1 cellular context compared by ENCODE assay signal in genomic region chr1:47708658-47709301, GRCh38.
TF ChIP-seq lines count a peak whose summit lies in the region.

No MANE protein-coding gene starts in this region.

TF ChIP-seq in SK-N-SH treated with all-trans-retinoic acid at 6 μM for 48 hours, 23 proteins besides CTCF, POLR2A, EP300 and RAD21 (continued from another document):
- TF ChIP-seq PATZ1 (CRISPR knock-in tag; IDR thresholded peaks at IDR 0.05; ENCODE audit: borderline replicate concordance) (no peak), TOX (CRISPR knock-in tag; IDR thresholded peaks at IDR 0.05; ENCODE audit: borderline replicate concordance) (no peak), GLIS3 (CRISPR knock-in tag; IDR thresholded peaks at IDR 0.05) (no peak), ZFP3 (CRISPR knock-in tag; IDR thresholded peaks at IDR 0.05) (no peak), PPARA (CRISPR knock-in tag; IDR thresholded peaks at IDR 0.05; ENCODE audit: borderline replicate concordance) (no peak), RARB (CRISPR knock-in tag; IDR thresholded peaks at IDR 0.05) (no peak), ZNF8 (CRISPR knock-in tag; IDR thresholded peaks at IDR 0.05) (no peak), BACH2 (CRISPR knock-in tag; IDR thresholded peaks at IDR 0.05; ENCODE audit: borderline replicate concordance) (no peak), OSR1 (CRISPR knock-in tag; IDR thresholded peaks at IDR 0.05) (no peak), SNAI2 (CRISPR knock-in tag; IDR thresholded peaks at IDR 0.05) (no peak)
- TF ChIP-seq, protein P1, sequence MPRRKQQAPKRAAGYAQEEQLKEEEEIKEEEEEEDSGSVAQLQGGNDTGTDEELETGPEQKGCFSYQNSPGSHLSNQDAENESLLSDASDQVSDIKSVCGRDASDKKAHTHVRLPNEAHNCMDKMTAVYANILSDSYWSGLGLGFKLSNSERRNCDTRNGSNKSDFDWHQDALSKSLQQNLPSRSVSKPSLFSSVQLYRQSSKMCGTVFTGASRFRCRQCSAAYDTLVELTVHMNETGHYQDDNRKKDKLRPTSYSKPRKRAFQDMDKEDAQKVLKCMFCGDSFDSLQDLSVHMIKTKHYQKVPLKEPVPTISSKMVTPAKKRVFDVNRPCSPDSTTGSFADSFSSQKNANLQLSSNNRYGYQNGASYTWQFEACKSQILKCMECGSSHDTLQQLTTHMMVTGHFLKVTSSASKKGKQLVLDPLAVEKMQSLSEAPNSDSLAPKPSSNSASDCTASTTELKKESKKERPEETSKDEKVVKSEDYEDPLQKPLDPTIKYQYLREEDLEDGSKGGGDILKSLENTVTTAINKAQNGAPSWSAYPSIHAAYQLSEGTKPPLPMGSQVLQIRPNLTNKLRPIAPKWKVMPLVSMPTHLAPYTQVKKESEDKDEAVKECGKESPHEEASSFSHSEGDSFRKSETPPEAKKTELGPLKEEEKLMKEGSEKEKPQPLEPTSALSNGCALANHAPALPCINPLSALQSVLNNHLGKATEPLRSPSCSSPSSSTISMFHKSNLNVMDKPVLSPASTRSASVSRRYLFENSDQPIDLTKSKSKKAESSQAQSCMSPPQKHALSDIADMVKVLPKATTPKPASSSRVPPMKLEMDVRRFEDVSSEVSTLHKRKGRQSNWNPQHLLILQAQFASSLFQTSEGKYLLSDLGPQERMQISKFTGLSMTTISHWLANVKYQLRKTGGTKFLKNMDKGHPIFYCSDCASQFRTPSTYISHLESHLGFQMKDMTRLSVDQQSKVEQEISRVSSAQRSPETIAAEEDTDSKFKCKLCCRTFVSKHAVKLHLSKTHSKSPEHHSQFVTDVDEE (CRISPR knock-in tag; IDR thresholded peaks at IDR 0.05): no peak
- TF ChIP-seq, protein P2, sequence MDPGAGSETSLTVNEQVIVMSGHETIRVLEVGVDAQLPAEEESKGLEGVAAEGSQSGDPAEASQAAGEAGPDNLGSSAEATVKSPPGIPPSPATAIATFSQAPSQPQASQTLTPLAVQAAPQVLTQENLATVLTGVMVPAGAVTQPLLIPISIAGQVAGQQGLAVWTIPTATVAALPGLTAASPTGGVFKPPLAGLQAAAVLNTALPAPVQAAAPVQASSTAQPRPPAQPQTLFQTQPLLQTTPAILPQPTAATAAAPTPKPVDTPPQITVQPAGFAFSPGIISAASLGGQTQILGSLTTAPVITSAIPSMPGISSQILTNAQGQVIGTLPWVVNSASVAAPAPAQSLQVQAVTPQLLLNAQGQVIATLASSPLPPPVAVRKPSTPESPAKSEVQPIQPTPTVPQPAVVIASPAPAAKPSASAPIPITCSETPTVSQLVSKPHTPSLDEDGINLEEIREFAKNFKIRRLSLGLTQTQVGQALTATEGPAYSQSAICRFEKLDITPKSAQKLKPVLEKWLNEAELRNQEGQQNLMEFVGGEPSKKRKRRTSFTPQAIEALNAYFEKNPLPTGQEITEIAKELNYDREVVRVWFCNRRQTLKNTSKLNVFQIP (CRISPR knock-in tag; IDR thresholded peaks at IDR 0.05; ENCODE audit: borderline replicate concordance, low read depth): no peak
